Comparison of ENCODE assay signal across 21 cellular contexts in genomic region chr2:113253453-113253852, GRCh38. TPM values are rescaled to one million over a fixed set of nuclear protein-coding genes. Genes with fewer than 3 reads are reported as not detected.
DNase-seq lines count a peak whose midpoint lies in the region; ATAC-seq and TF ChIP-seq lines count a peak whose summit lies in the region.
"Had no signal": no experiment of that assay in that cellular context is flagged by ENCODE, and none has a peak within 500 bp of the region (broad histone marks: within the 10 kb centered on the region; RNA-seq: fewer than 3 reads in every experiment).

No MANE protein-coding gene starts in this region.

- TF ChIP-seq POLR2A in thyroid gland (IDR thresholded peaks at IDR 0.05) (no peak), stomach (IDR thresholded peaks at IDR 0.05) (no peak)

- H3K36me3 Mint-ChIP-seq in T-helper 1 cell treated with Interleukin-12 subunit alpha and Interleukin-12 subunit beta and Interleukin-4 antibody, amounts not matched to agents 30 μg/mL and 1 μg/mL, for 36 hours (ENCODE audit: low read depth), result peaks cover 14% of the 10 kb centered on the region
- peaks cover 3% of the 10 kb centered on the region for H3K36me3 Mint-ChIP-seq in CD4-positive, CD25-positive, alpha-beta regulatory T cell
- H3K36me3 Mint-ChIP-seq in effector memory CD8-positive, alpha-beta T cell (ENCODE audit: insufficient read depth), result peaks cover 3% of the 10 kb centered on the region

- TF ChIP-seq CTCF in PC-3 (conservative IDR thresholded peaks at IDR 0.05; ENCODE audit: low read depth, low read length), result no peak
- TF ChIP-seq CTCF in thyroid gland (IDR thresholded peaks at IDR 0.05), result no peak
- no peak for TF ChIP-seq CTCF in stomach (IDR thresholded peaks at IDR 0.05)

- CTCF ChIA-PET in PC-3 (lab: Charles Lee), result no interaction called here

- H3K27ac ChIP-seq in CD4-positive, CD25-positive, alpha-beta regulatory T cell (ENCODE audit: insufficient read depth, low read length, poor library complexity, severe bottlenecking), result no peak overlapping the region
- H3K27ac ChIP-seq in PC-3 (ENCODE audit: low read length) (no peak overlapping the region), thyroid gland (no peak overlapping the region), stomach (no peak overlapping the region)
- H3K27ac ChIP-seq: upper lobe of left lung had no signal

- 76 to 82% methylated on average over 4 of the region's 4 CpGs for WGBS in thyroid gland, 2 donors
- WGBS in stomach, 5 donors, result 92 to 95% (median 93%) methylated on average over 4 of the region's 4 CpGs

- peak overlapping the region; percentile 5; the same call in 1 of the 2 replicates for H3K4me2 ChIP-seq in PC-3 (ENCODE audit: low read length)

- no peak for ATAC-seq in CD4-positive, CD25-positive, alpha-beta regulatory T cell (ENCODE audit: low read depth in 2 of 2)
- peak; percentile 27; the same call in 1 of the 2 replicates for ATAC-seq in PC-3
- ATAC-seq in effector memory CD8-positive, alpha-beta T cell (replicated peaks), result no peak
- ATAC-seq in GM19324 (IDR thresholded peaks at IDR 0.05; ENCODE audit: low FRiP score, unreplicated experiment), result no peak

- H3K4me3 ChIP-seq in CD4-positive, CD25-positive, alpha-beta regulatory T cell (ENCODE audit: low read depth, low read length), result no peak overlapping the region
- H3K4me3 ChIP-seq in PC-3 (ENCODE audit: low read length) (no peak overlapping the region), thyroid gland (replicated peaks in 1 of 3) (no peak overlapping the region), stomach (no peak overlapping the region)
- H3K4me3 ChIP-seq: lung, upper lobe of left lung had no signal

- peak overlapping the region; percentile 43 for H3K4me3 Mint-ChIP-seq in T-helper 1 cell treated with Interleukin-12 subunit alpha and Interleukin-12 subunit beta and Interleukin-4 antibody, amounts not matched to agents 30 μg/mL and 1 μg/mL, for 36 hours
- H3K4me3 Mint-ChIP-seq in CD4-positive, CD25-positive, alpha-beta regulatory T cell, result peak overlapping the region in 2 of 4 donors; percentile 1 to 50
- peak overlapping the region; percentile 22 to 50 for H3K4me3 Mint-ChIP-seq in effector memory CD8-positive, alpha-beta T cell

- no peaks in the 10 kb centered on the region for H3K9me2 ChIP-seq in PC-3 (replicated peaks; ENCODE audit: low read length)

- no TSS peak for BruUV-seq in PC-3 (replicated peaks; lab: Mats Ljungman, UMichigan)

- no peak overlapping the region for H3K9ac ChIP-seq in PC-3 (ENCODE audit: low read length)

- no peaks in the 10 kb centered on the region for H4K20me1 ChIP-seq in PC-3 (ENCODE audit: low read length)

- H3K79me2 ChIP-seq in PC-3 (ENCODE audit: low read length), result no peaks in the 10 kb centered on the region

- intact Hi-C loops in PC-3 (cut with micrococcal nuclease), result no loop called here
- intact Hi-C loops in thyroid gland (cut with DNase I), result no loop called here
- intact Hi-C loops in stomach (cut with DNase I; ENCODE audit: low total_unique reads), result loop anchor here (5.0 kb wide), 1 partner anchor 119 kb away; no protein-coding TSS in a partner anchor

- TF ChIP-seq EP300 in stomach (IDR thresholded peaks at IDR 0.05), result no peak

- H3K27me3 Mint-ChIP-seq in T-helper 1 cell treated with Interleukin-12 subunit alpha and Interleukin-12 subunit beta and Interleukin-4 antibody, amounts not matched to agents 30 μg/mL and 1 μg/mL, for 36 hours (ENCODE audit: low read depth), result peaks cover 8% of the 10 kb centered on the region
- peaks cover 9% of the 10 kb centered on the region for H3K27me3 Mint-ChIP-seq in CD4-positive, CD25-positive, alpha-beta regulatory T cell
- H3K27me3 Mint-ChIP-seq in effector memory CD8-positive, alpha-beta T cell, result peaks cover 0 to 8% of the 10 kb centered on the region in 2 donors

- POLR2A ChIA-PET in PC-3 (lab: Charles Lee; ENCODE audit: unreplicated experiment), result no interaction called here

- H3K36me3 ChIP-seq in CD4-positive, CD25-positive, alpha-beta regulatory T cell (ENCODE audit: control insufficient read depth, insufficient read depth, low read length), result no peaks in the 10 kb centered on the region
- H3K36me3 ChIP-seq in PC-3 (ENCODE audit: low read depth, low read length), result no peaks in the 10 kb centered on the region
- H3K36me3 ChIP-seq in thyroid gland, result peaks cover 30 to 34% of the 10 kb centered on the region in 2 donors
- no peaks in the 10 kb centered on the region for H3K36me3 ChIP-seq in stomach
- H3K36me3 ChIP-seq: upper lobe of left lung had no signal

- H3K9me3 ChIP-seq in CD4-positive, CD25-positive, alpha-beta regulatory T cell (ENCODE audit: control insufficient read depth in 2 of 2, low read length in 2 of 2), result no peaks in the 10 kb centered on the region
- H3K9me3 ChIP-seq in PC-3 (ENCODE audit: low read length) (no peaks in the 10 kb centered on the region), thyroid gland (no peaks in the 10 kb centered on the region), stomach (no peaks in the 10 kb centered on the region)
- H3K9me3 ChIP-seq: upper lobe of left lung had no signal

- H3K9me3 Mint-ChIP-seq in T-helper 1 cell treated with Interleukin-12 subunit alpha and Interleukin-12 subunit beta and Interleukin-4 antibody, amounts not matched to agents 30 μg/mL and 1 μg/mL, for 36 hours, result no peaks in the 10 kb centered on the region
- no peaks in the 10 kb centered on the region for H3K9me3 Mint-ChIP-seq in CD4-positive, CD25-positive, alpha-beta regulatory T cell
- H3K9me3 Mint-ChIP-seq in effector memory CD8-positive, alpha-beta T cell, result no peaks in the 10 kb centered on the region

- H3K4me1 Mint-ChIP-seq in T-helper 1 cell treated with Interleukin-12 subunit alpha and Interleukin-12 subunit beta and Interleukin-4 antibody, amounts not matched to agents 30 μg/mL and 1 μg/mL, for 36 hours (ENCODE audit: low read depth), result peaks cover 64% of the 10 kb centered on the region
- H3K4me1 Mint-ChIP-seq in CD4-positive, CD25-positive, alpha-beta regulatory T cell, result peaks cover 28 to 90% (median 56%) of the 10 kb centered on the region in 4 donors
- H3K4me1 Mint-ChIP-seq in effector memory CD8-positive, alpha-beta T cell (ENCODE audit: low read depth in 2 of 2), result peaks cover 33 to 51% of the 10 kb centered on the region in 2 donors

- peaks cover 36% of the 10 kb centered on the region for H3K4me1 ChIP-seq in CD4-positive, CD25-positive, alpha-beta regulatory T cell (ENCODE audit: control insufficient read depth, insufficient read depth, low read length, poor library complexity, severe bottlenecking)
- H3K4me1 ChIP-seq in PC-3 (ENCODE audit: insufficient read depth, low read length) (peaks cover 19% of the 10 kb centered on the region), thyroid gland (peaks cover 57 to 94% of the 10 kb centered on the region in 2 donors), stomach (peaks cover 0 to 12% (median 5%) of the 10 kb centered on the region in 4 donors)

- H3K27ac Mint-ChIP-seq in T-helper 1 cell treated with Interleukin-12 subunit alpha and Interleukin-12 subunit beta and Interleukin-4 antibody, amounts not matched to agents 30 μg/mL and 1 μg/mL, for 36 hours, result peak overlapping the region; percentile 75
- peak overlapping the region; percentile 89 to 93 (median 92) for H3K27ac Mint-ChIP-seq in CD4-positive, CD25-positive, alpha-beta regulatory T cell
- peak overlapping the region; percentile 59 to 89 for H3K27ac Mint-ChIP-seq in effector memory CD8-positive, alpha-beta T cell

- H3K27me3 ChIP-seq in CD4-positive, CD25-positive, alpha-beta regulatory T cell (ENCODE audit: control insufficient read depth, insufficient read depth, low read length), result no peaks in the 10 kb centered on the region
- H3K27me3 ChIP-seq in PC-3 (ENCODE audit: low read length) (no peaks in the 10 kb centered on the region), thyroid gland (no peaks in the 10 kb centered on the region), stomach (no peaks in the 10 kb centered on the region)
- H3K27me3 ChIP-seq: upper lobe of left lung had no signal

- H2AFZ ChIP-seq in PC-3 (ENCODE audit: low read length), result no peak overlapping the region

- DNase-seq in T-helper 1 cell (no peak), PC-3 (peak; percentile 53), thyroid gland (no peak), stomach (no peak)
- DNase-seq in CD4-positive, CD25-positive, alpha-beta regulatory T cell, result no peak
- DNase-seq in effector memory CD8-positive, alpha-beta T cell, result no peak
- DNase-seq: 8988T; activated naive CD4-positive, alpha-beta T cell treated with Interleukin-2 at 50 U/mL for 16 hours; AML-193; cerebellar nuclear complex; H7; head of caudate nucleus; Karpas-422; NCI-H1048; NCI-H1694 treated with DMSO at 0.1 percent for 48 hours; stimulated activated CD8-positive, alpha-beta memory T cell treated with anti-CD3 and anti-CD28 coated beads, Interleukin-4, amount 100 ng/mL, for 48 hours; T-helper 9 cell; upper lobe of left lung had no signal

- H3F3A ChIP-seq in PC-3 (ENCODE audit: low read length, unreplicated experiment), result no peaks in the 10 kb centered on the region

RNA-seq across cellular contexts. Expression of gene PAX8, which starts 25.3 kb away (rescaled TPM):
- total RNA-seq in CD4-positive, CD25-positive, alpha-beta regulatory T cell, result 1.8 TPM
- under 1 TPM in 3 of 4 donors, not detected in 1; 0.24 to 0.52 (median 0.44) TPM for polyA plus RNA-seq in CD4-positive, CD25-positive, alpha-beta regulatory T cell
- total RNA-seq in PC-3 (2014; rRNA removed), result 2.6 and 3.4 TPM in 2 replicates
- 1,000 to 10,000 TPM; 1,318 to 2,156 (median 1,767) TPM for total RNA-seq in thyroid gland
- total RNA-seq in stomach, result 1 to 10 TPM in 2 of 5 donors, not detected in 3; 4.0 to 6.5 TPM
- polyA plus RNA-seq in stomach, result 1 to 10 TPM in 1 of 3 donors, under 1 TPM in 2; 0.28 to 1.1 (median 0.50) TPM
- total RNA-seq: H7 had no signal

Comparison
In these comparisons a context has a peak if more than half of its experiments do, and no peak if none do; other contexts are left out.
1. RNA of gene PAX8, which starts 25.3 kb away (total RNA-seq): 1,318 to 2,156 TPM in thyroid gland; 2.6 to 3.4 TPM in PC-3, 1.8 TPM in CD4-positive, CD25-positive, alpha-beta regulatory T cell (single experiment) and 4.0 to 6.5 TPM in stomach; every median in the first group is over 100 times any median in the second.
2. Peak in every context shown above with its lines, with median percentiles within 50 percentile points of each other: H3K27ac Mint-ChIP-seq.